ENCODE assay signal across 8 cellular contexts in the genomic region with DNA sequence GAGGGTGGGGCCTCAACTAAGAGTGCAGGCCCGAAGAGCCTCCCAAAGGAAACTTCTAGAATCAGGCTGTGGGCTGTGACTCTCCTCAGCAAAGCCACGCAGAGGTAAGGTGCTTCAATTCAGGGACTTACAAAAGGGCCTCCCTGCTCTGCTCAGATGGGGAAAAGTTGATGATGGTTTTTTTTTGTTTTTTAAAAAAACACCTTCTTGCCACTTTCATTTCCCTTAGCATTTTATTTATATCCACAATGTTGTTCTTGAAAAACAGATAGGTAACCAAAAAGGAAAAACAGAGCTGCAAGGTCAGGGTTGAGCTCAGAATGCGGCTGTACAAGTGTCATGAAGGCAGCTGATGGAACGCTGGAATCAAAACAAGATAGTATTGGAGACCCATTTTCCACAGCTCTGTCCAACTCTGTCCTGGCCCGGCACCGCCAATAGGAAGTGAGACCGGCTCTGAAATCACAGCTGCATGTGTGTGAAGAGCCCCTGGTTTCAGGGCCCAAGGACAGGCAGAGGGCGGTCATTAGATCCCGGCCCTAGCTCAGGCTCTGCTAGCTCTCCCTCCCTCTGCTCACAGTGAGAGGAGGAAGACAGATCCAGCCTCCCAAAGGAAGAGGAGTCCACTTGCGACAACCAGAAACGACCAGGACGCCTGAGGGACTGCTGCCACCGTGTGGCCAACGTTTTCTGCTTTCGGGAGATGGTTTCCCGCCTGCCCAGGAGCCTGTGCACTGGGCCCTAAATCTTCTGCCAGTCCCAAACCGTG. TPM values are rescaled to one million over a fixed set of nuclear protein-coding genes. Genes with fewer than 3 reads are reported as not detected.
DNase-seq lines count a peak whose midpoint lies in the region; ATAC-seq and TF ChIP-seq lines count a peak whose summit lies in the region.

No MANE protein-coding gene starts in this region.

- peak; percentile 75 for TF ChIP-seq CTCF in retinal pigment epithelial cell (conservative IDR thresholded peaks at IDR 0.05; ENCODE audit: low read depth, low read length)

- H3K27me3 ChIP-seq in MG63 = no peaks in the 10 kb centered on the region

- H3K4me3 ChIP-seq in MG63 (no peak overlapping the region), retinal pigment epithelial cell (ENCODE audit: low read length) (no peak overlapping the region)

- ATAC-seq in GM21390 (IDR thresholded peaks at IDR 0.05; ENCODE audit: unreplicated experiment) = no peak

- DNase-seq in GM03348 (ENCODE audit: low spot score) (peak; percentile 94), MG63 (peak; percentile 72), T1000 (lab: John Stamatoyannopoulos, UW) (peak; percentile 32), astrocyte of the hippocampus (ENCODE audit: low read depth, low spot score) (peak; percentile 89), hippocampal formation (lab: John Stamatoyannopoulos, UW) (peak; percentile 65 to 68), retinal pigment epithelial cell (ENCODE audit: low read depth) (peak; percentile 29), NCI-H187 treated with DMSO at 0.1 percent for 48 hours (lab: John Stamatoyannopoulos, UW) (no peak)

- peaks cover 53% of the 10 kb centered on the region for H3K36me3 ChIP-seq in MG63

- H3K9me3 ChIP-seq in MG63 = no peaks in the 10 kb centered on the region

RNA-seq across cellular contexts. Expression of gene KLF2, which starts 58.3 kb away (rescaled TPM):
- total RNA-seq in MG63 (2014; rRNA removed; shearing (Covaris generic); ENCODE audit: low replicate concordance) = 4.4 and 6.3 TPM in 2 replicates
